ENCODE assay signal across 8 cellular contexts in the genomic region with DNA sequence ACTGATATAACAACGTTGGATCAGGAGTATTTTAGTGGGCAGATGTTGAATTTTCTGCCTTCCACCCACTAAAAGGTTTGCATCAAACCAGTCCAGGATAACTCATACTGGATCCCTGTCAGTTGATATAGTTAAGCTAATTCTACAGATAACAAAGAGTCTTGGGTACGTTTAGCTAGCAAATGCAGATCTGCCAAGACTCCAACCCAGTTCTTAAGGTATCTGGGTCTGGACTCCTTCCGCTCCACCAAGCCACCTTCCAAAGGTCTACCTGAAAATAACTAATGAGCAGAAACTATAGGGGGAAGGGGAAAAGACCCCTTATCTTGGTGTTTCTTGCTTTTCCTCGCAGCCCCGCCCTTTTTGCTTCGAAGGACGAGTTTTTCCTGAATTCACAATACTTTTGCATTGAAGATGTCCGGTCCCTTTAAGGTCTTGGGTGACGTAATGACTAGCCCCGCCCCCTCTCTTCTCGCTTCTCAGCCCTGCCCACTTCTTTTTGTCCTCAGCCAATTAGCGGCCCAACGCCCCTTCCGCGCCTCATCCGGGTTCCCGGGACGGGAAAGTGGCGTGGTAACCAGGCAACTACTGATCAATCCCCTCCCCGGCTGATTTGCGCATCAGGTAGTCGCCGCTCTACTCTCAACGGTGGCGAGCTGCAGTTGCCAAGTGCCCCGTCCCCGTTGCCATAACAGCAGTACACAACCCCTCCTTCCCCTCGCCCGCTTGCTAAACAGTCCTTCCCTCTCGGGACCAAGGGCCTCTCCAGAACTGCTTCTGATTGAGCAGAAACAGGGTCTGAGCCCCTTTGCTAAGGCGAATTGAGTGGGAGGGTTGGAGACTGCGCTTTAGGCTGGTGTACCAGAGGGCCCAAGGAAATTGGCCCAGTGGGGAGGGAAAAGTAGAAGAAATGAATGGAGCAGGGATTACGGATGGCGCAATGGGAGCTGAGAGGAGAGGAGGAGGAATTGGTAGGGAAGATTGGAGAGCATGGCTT. TPM values are rescaled to one million over a fixed set of nuclear protein-coding genes. Genes with fewer than 3 reads are reported as not detected.
DNase-seq lines count a peak whose midpoint lies in the region; ATAC-seq and TF ChIP-seq lines count a peak whose summit lies in the region.

A gene with protein sequence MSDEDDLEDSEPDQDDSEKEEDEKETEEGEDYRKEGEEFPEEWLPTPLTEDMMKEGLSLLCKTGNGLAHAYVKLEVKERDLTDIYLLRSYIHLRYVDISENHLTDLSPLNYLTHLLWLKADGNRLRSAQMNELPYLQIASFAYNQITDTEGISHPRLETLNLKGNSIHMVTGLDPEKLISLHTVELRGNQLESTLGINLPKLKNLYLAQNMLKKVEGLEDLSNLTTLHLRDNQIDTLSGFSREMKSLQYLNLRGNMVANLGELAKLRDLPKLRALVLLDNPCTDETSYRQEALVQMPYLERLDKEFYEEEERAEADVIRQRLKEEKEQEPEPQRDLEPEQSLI (plus strand): TSS at position 543 of the 997 bp plus-strand sequence. CDS start 812 bp downstream, outside the sequence.

- H3K9me3 Mint-ChIP-seq in CD14-positive monocyte = no peaks in the 10 kb centered on the region

- H3K9ac ChIP-seq in duodenal mucosa (ENCODE audit: low read depth in 1 of 2, low read length in 2 of 2) (peak within 1 kb of the TSS; percentile 76 to 93), liver (ENCODE audit: low read depth in 1 of 2, low read length in 2 of 2) (peak within 1 kb of the TSS; percentile 3 to 61)

- H3K4me3 Mint-ChIP-seq in CD14-positive monocyte = no peak within 1 kb of the TSS

- no peaks in the 10 kb centered on the region for H3K27me3 Mint-ChIP-seq in CD14-positive monocyte (ENCODE audit: low read depth in 3 of 3)

- no peak for TF ChIP-seq CTCF in CD14-positive monocyte (IDR thresholded peaks at IDR 0.05)
- no peak for TF ChIP-seq CTCF in liver (IDR thresholded peaks at IDR 0.05; ENCODE audit: low read depth, low read length, missing input control)

- peak; percentile 89 for ATAC-seq in GM19372 (IDR thresholded peaks at IDR 0.05; ENCODE audit: low read depth, unreplicated experiment)
- peak; percentile 96 for ATAC-seq in HG03521 (IDR thresholded peaks at IDR 0.05; ENCODE audit: unreplicated experiment)

- H3K36me3 ChIP-seq in duodenal mucosa (ENCODE audit: control insufficient read depth in 1 of 2, insufficient read depth in 2 of 2, low read length in 2 of 2) (no peaks in the 10 kb centered on the region), liver (ENCODE audit: control insufficient read depth in 4 of 4, insufficient read depth in 3 of 4, low read depth in 1 of 4, low read length in 3 of 4) (no peaks in the 10 kb centered on the region)

- peaks cover 3 to 5% of the 10 kb centered on the region in 2 donors for H3K36me3 Mint-ChIP-seq in CD14-positive monocyte

- H3K4me1 ChIP-seq in duodenal mucosa (ENCODE audit: control insufficient read depth in 1 of 2, insufficient read depth in 2 of 2, low read length in 2 of 2) = peaks cover 23 to 33% of the 10 kb centered on the region in 2 donors
- H3K4me1 ChIP-seq in liver (ENCODE audit: control insufficient read depth in 4 of 4, insufficient read depth in 4 of 4, low read length in 3 of 4) = peaks cover 1 to 11% (median 8%) of the 10 kb centered on the region in 4 donors

- H3K27ac ChIP-seq in duodenal mucosa (ENCODE audit: low read depth, low read length) (peak within 1 kb of the TSS; percentile 82), liver (ENCODE audit: low read depth in 1 of 2, low read length in 2 of 2) (peak within 1 kb of the TSS; percentile 56 to 62)

- no peaks in the 10 kb centered on the region for H3K9me3 ChIP-seq in duodenal mucosa (ENCODE audit: control insufficient read depth in 1 of 2, low read length in 2 of 2)
- no peaks in the 10 kb centered on the region for H3K9me3 ChIP-seq in liver (ENCODE audit: control insufficient read depth in 4 of 4, low read length in 3 of 4)

- H3K4me3 ChIP-seq in duodenal mucosa (ENCODE audit: low read depth in 1 of 2, low read length in 2 of 2) (peak within 1 kb of the TSS; percentile 80 to 99), liver (ENCODE audit: low read depth in 1 of 3, low read length in 3 of 3) (peak within 1 kb of the TSS; percentile 32 to 81 (median 56))

- peak within 1 kb of the TSS in 1 of 7 donors; percentile 73 for H3K27ac Mint-ChIP-seq in CD14-positive monocyte

- H3K4me1 Mint-ChIP-seq in CD14-positive monocyte = peaks cover 9% of the 10 kb centered on the region

- intact Hi-C loops in CD14-positive monocyte (cut with micrococcal nuclease) = loop anchor here (1.0 to 10.0 kb wide), 3 partner anchors 31 to 50 kb away; partner anchors contain the start of genes SPSB2 (in 2 of the 2), CDCA3 (in 1 of the 2) and USP5 (in 1 of the 2)

- H3K27me3 ChIP-seq in duodenal mucosa (ENCODE audit: control insufficient read depth in 1 of 2, insufficient read depth in 2 of 2, low read length in 2 of 2) = no peaks in the 10 kb centered on the region
- no peaks in the 10 kb centered on the region for H3K27me3 ChIP-seq in liver (ENCODE audit: control insufficient read depth in 4 of 4, insufficient read depth in 4 of 4, low read length in 3 of 4)

- DNase-seq in CD14-positive monocyte (ENCODE audit: low spot score) (peak; percentile 91), NCI-H748 treated with DMSO at 0.1 percent for 48 hours (lab: John Stamatoyannopoulos, UW) (peak; percentile 93)
- peak; percentile 96 to 97 for DNase-seq in activated CD4-positive, alpha-beta T cell treated with anti-CD3 and anti-CD28 coated beads, Interleukin-2, amount 50 U/mL, for 4 hours
- peak; percentile 95 for DNase-seq in stimulated activated CD4-positive, alpha-beta T cell treated with anti-CD3 and anti-CD28 coated beads, Interleukin-4, amount 100 ng/mL, for 1 hour

- WGBS in liver = 6% methylated on average over 34 of the region's 34 CpGs

- peak in 1 of 2 donors; percentile 3 for TF ChIP-seq RAD21 in liver (IDR thresholded peaks at IDR 0.05)

TF ChIP-seq in liver, 16 proteins besides CTCF, POLR2A, EP300 and RAD21:
- TF ChIP-seq, protein P1, sequence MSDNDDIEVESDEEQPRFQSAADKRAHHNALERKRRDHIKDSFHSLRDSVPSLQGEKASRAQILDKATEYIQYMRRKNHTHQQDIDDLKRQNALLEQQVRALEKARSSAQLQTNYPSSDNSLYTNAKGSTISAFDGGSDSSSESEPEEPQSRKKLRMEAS (IDR thresholded peaks at IDR 0.05) = peak; percentile 74
- TF ChIP-seq HNF4A (conservative IDR thresholded peaks at IDR 0.05) = peak in 1 of 2 donors; percentile 90
- TF ChIP-seq RXRA (IDR thresholded peaks at IDR 0.05) = peak in 1 of 2 donors; percentile 18
- no peak for TF ChIP-seq TAF1 (conservative IDR thresholded peaks at IDR 0.05)
- TF ChIP-seq SP1 (IDR thresholded peaks at IDR 0.05) = peak; percentile 69
- TF ChIP-seq GABPA (IDR thresholded peaks at IDR 0.05 in 1 of 2, conservative IDR thresholded peaks at IDR 0.05 in 1 of 2) = peak in 1 of 2 donors; percentile 75
- TF ChIP-seq YY1 (IDR thresholded peaks at IDR 0.05) = peak; percentile 48
- no peak for TF ChIP-seq HNF4G (IDR thresholded peaks at IDR 0.05)
- peak; percentile 60 to 67 for TF ChIP-seq EGR1 (IDR thresholded peaks at IDR 0.05; ENCODE audit: low read depth in 2 of 2)
- TF ChIP-seq FOXA2 (IDR thresholded peaks at IDR 0.05) = no peak
- TF ChIP-seq JUND (IDR thresholded peaks at IDR 0.05) = peak; percentile 90 to 93
- TF ChIP-seq, protein P2, sequence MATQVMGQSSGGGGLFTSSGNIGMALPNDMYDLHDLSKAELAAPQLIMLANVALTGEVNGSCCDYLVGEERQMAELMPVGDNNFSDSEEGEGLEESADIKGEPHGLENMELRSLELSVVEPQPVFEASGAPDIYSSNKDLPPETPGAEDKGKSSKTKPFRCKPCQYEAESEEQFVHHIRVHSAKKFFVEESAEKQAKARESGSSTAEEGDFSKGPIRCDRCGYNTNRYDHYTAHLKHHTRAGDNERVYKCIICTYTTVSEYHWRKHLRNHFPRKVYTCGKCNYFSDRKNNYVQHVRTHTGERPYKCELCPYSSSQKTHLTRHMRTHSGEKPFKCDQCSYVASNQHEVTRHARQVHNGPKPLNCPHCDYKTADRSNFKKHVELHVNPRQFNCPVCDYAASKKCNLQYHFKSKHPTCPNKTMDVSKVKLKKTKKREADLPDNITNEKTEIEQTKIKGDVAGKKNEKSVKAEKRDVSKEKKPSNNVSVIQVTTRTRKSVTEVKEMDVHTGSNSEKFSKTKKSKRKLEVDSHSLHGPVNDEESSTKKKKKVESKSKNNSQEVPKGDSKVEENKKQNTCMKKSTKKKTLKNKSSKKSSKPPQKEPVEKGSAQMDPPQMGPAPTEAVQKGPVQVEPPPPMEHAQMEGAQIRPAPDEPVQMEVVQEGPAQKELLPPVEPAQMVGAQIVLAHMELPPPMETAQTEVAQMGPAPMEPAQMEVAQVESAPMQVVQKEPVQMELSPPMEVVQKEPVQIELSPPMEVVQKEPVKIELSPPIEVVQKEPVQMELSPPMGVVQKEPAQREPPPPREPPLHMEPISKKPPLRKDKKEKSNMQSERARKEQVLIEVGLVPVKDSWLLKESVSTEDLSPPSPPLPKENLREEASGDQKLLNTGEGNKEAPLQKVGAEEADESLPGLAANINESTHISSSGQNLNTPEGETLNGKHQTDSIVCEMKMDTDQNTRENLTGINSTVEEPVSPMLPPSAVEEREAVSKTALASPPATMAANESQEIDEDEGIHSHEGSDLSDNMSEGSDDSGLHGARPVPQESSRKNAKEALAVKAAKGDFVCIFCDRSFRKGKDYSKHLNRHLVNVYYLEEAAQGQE (IDR thresholded peaks at IDR 0.05) = no peak
- TF ChIP-seq, protein P3, sequence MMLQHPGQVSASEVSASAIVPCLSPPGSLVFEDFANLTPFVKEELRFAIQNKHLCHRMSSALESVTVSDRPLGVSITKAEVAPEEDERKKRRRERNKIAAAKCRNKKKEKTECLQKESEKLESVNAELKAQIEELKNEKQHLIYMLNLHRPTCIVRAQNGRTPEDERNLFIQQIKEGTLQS (IDR thresholded peaks at IDR 0.05) = peak; percentile 72

RNA-seq across cellular contexts. Expression of the gene that starts here (rescaled TPM):
- polyA plus RNA-seq in CD14-positive monocyte (1 to 10 TPM; 4.9 to 5.1 TPM), liver (1 to 10 TPM in 1 of 2 donors, under 1 TPM in 1; 0.92 to 2.3 TPM)
- total RNA-seq in liver = 1 to 10 TPM; 2.0 to 3.6 TPM

Comparison
In these comparisons a context has a peak if more than half of its experiments do, and no peak if none do; other contexts are left out.
1. Peak in every context shown above with its lines: DNase-seq, ATAC-seq, H3K4me3 ChIP-seq and H3K27ac ChIP-seq.